In the genomic region with DNA sequence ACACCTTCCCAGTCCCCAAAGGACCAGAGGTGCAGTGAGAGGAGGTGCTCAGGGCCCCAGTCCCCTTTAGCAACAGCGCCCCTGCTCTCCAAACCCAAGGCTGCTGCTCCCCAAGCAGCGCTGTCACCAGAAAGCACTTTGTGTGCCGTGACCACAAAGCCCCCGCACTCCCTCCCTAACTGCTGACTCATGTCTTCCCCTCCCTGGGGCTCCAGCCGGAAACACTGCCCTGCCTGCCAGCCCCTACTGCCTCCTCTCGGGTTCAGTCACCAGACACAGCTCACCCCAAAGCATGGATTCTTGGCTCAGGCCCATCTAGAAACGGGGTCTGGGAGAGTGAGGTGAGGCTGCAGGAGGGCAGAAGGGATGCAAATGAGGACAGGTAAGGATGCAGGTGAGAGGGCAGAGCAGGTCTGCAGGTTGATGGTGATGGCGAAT, we compare ENCODE assay signal across 2 cellular contexts.
TF ChIP-seq lines count a peak whose summit lies in the region.

No MANE protein-coding gene starts in this region.

TF ChIP-seq in A549, 52 proteins besides CTCF, POLR2A, EP300 and RAD21:
- peak; percentile 92 for TF ChIP-seq MAFK (IDR thresholded peaks at IDR 0.05; ENCODE audit: partially characterized antibody)
- no peak for TF ChIP-seq CHD4 (IDR thresholded peaks at IDR 0.05; ENCODE audit: borderline replicate concordance)

TF ChIP-seq in IMR-90, 13 proteins besides CTCF, POLR2A, EP300 and RAD21:
- TF ChIP-seq, protein P1, sequence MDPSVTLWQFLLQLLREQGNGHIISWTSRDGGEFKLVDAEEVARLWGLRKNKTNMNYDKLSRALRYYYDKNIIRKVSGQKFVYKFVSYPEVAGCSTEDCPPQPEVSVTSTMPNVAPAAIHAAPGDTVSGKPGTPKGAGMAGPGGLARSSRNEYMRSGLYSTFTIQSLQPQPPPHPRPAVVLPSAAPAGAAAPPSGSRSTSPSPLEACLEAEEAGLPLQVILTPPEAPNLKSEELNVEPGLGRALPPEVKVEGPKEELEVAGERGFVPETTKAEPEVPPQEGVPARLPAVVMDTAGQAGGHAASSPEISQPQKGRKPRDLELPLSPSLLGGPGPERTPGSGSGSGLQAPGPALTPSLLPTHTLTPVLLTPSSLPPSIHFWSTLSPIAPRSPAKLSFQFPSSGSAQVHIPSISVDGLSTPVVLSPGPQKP (IDR thresholded peaks at IDR 0.05; ENCODE audit: borderline replicate concordance, low read depth, low read length), result no peak
- TF ChIP-seq MAFK (IDR thresholded peaks at IDR 0.05; ENCODE audit: low read depth, low read length), result no peak
- TF ChIP-seq RFX5 (IDR thresholded peaks at IDR 0.05; ENCODE audit: low read depth, low read length), result no peak
- TF ChIP-seq SMC3 (IDR thresholded peaks at IDR 0.05; ENCODE audit: low read depth, low read length), result no peak
- TF ChIP-seq RCOR1 (IDR thresholded peaks at IDR 0.05; ENCODE audit: insufficient replicate concordance, low read length), result no peak
- no peak for TF ChIP-seq NFE2L2 (IDR thresholded peaks at IDR 0.05; ENCODE audit: low read depth, low read length)
